Comparison of ENCODE assay signal across 1 cellular context in the genomic region with DNA sequence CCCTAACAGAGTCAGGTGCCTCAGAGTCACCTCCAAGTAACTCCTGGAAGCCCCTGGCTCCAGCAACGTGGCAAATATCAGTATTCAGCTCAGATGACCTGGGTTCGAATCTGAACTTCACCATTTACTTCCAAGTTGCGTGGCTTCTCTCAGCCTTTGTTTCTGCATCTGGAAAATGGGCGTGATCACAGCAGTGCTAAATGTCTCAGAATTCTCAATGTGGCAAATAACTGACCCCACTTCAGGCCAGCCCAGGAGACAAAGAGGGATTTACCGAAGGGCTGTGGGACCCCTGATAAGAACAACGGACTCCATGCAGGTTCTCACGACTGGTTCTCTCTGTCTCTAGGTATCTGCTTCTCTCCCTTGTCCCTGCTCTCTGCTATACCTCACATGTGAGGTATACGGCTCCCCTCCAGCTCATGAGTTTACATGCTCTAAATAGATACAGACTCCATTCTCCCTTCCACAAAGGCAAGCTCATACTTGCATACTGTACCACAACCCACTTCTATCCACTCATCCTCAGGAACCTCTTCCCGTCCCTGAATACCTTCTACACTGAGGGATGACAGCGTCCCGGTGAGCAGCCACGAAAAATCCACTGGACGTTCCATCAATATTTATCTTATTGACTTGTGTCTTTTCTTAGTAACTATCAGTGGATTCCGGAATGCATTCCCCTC.
A peak's percentile ranks its signal among the peaks of the same experiment; 100 is the strongest.
TF ChIP-seq lines count a peak whose summit lies in the region.

No MANE protein-coding gene starts in this region.

TF ChIP-seq in HepG2, 621 proteins besides CTCF, POLR2A, EP300 and RAD21 (continued from another document and continues in another):
- TF ChIP-seq SMAD1 (CRISPR knock-in tag; IDR thresholded peaks at IDR 0.05; ENCODE audit: borderline replicate concordance, low read depth) = no peak
- no peak for TF ChIP-seq GTF3A (CRISPR knock-in tag; conservative IDR thresholded peaks at IDR 0.05)
- TF ChIP-seq ZNF543 (CRISPR knock-in tag; IDR thresholded peaks at IDR 0.05) = no peak
- TF ChIP-seq ZC3H4 (CRISPR knock-in tag; IDR thresholded peaks at IDR 0.05; ENCODE audit: borderline replicate concordance) = no peak
- TF ChIP-seq, protein P1, sequence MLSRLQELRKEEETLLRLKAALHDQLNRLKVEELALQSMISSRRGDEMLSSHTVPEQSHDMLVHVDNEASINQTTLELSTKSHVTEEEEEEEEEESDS (CRISPR knock-in tag; IDR thresholded peaks at IDR 0.05; ENCODE audit: borderline replicate concordance) = no peak
- TF ChIP-seq, protein P2, sequence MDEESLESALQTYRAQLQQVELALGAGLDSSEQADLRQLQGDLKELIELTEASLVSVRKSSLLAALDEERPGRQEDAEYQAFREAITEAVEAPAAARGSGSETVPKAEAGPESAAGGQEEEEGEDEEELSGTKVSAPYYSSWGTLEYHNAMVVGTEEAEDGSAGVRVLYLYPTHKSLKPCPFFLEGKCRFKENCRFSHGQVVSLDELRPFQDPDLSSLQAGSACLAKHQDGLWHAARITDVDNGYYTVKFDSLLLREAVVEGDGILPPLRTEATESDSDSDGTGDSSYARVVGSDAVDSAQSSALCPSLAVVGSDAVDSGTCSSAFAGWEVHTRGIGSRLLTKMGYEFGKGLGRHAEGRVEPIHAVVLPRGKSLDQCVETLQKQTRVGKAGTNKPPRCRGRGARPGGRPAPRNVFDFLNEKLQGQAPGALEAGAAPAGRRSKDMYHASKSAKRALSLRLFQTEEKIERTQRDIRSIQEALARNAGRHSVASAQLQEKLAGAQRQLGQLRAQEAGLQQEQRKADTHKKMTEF (CRISPR knock-in tag; IDR thresholded peaks at IDR 0.05) = no peak
- TF ChIP-seq RXRB (CRISPR knock-in tag; IDR thresholded peaks at IDR 0.05; ENCODE audit: borderline replicate concordance) = no peak
- no peak for TF ChIP-seq KDM4B (CRISPR knock-in tag; IDR thresholded peaks at IDR 0.05)
- 0 out of 2 replicates have a peak, but pooled peaks have one; percentile 23 for TF ChIP-seq DR1 (CRISPR knock-in tag; IDR thresholded peaks at IDR 0.05)
- peak; percentile 90 for TF ChIP-seq ZMYM3 (CRISPR knock-in tag; IDR thresholded peaks at IDR 0.05)
- no peak for TF ChIP-seq SNAI1 (CRISPR knock-in tag; IDR thresholded peaks at IDR 0.05; ENCODE audit: borderline replicate concordance)
- TF ChIP-seq ZNF121 (CRISPR knock-in tag; IDR thresholded peaks at IDR 0.05) = no peak
- TF ChIP-seq, protein P3, sequence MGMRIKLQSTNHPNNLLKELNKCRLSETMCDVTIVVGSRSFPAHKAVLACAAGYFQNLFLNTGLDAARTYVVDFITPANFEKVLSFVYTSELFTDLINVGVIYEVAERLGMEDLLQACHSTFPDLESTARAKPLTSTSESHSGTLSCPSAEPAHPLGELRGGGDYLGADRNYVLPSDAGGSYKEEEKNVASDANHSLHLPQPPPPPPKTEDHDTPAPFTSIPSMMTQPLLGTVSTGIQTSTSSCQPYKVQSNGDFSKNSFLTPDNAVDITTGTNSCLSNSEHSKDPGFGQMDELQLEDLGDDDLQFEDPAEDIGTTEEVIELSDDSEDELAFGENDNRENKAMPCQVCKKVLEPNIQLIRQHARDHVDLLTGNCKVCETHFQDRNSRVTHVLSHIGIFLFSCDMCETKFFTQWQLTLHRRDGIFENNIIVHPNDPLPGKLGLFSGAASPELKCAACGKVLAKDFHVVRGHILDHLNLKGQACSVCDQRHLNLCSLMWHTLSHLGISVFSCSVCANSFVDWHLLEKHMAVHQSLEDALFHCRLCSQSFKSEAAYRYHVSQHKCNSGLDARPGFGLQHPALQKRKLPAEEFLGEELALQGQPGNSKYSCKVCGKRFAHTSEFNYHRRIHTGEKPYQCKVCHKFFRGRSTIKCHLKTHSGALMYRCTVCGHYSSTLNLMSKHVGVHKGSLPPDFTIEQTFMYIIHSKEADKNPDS (CRISPR knock-in tag; IDR thresholded peaks at IDR 0.05) = no peak
- TF ChIP-seq, protein P4, sequence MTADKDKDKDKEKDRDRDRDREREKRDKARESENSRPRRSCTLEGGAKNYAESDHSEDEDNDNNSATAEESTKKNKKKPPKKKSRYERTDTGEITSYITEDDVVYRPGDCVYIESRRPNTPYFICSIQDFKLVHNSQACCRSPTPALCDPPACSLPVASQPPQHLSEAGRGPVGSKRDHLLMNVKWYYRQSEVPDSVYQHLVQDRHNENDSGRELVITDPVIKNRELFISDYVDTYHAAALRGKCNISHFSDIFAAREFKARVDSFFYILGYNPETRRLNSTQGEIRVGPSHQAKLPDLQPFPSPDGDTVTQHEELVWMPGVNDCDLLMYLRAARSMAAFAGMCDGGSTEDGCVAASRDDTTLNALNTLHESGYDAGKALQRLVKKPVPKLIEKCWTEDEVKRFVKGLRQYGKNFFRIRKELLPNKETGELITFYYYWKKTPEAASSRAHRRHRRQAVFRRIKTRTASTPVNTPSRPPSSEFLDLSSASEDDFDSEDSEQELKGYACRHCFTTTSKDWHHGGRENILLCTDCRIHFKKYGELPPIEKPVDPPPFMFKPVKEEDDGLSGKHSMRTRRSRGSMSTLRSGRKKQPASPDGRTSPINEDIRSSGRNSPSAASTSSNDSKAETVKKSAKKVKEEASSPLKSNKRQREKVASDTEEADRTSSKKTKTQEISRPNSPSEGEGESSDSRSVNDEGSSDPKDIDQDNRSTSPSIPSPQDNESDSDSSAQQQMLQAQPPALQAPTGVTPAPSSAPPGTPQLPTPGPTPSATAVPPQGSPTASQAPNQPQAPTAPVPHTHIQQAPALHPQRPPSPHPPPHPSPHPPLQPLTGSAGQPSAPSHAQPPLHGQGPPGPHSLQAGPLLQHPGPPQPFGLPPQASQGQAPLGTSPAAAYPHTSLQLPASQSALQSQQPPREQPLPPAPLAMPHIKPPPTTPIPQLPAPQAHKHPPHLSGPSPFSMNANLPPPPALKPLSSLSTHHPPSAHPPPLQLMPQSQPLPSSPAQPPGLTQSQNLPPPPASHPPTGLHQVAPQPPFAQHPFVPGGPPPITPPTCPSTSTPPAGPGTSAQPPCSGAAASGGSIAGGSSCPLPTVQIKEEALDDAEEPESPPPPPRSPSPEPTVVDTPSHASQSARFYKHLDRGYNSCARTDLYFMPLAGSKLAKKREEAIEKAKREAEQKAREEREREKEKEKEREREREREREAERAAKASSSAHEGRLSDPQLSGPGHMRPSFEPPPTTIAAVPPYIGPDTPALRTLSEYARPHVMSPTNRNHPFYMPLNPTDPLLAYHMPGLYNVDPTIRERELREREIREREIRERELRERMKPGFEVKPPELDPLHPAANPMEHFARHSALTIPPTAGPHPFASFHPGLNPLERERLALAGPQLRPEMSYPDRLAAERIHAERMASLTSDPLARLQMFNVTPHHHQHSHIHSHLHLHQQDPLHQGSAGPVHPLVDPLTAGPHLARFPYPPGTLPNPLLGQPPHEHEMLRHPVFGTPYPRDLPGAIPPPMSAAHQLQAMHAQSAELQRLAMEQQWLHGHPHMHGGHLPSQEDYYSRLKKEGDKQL (CRISPR knock-in tag; IDR thresholded peaks at IDR 0.05; ENCODE audit: low read depth) = no peak
- TF ChIP-seq ZBTB42 (CRISPR knock-in tag; IDR thresholded peaks at IDR 0.05) = no peak
- TF ChIP-seq TEAD3 (CRISPR knock-in tag; optimal IDR thresholded peaks at IDR 0.05; ENCODE audit: borderline replicate concordance) = peak; percentile 24
- no peak for TF ChIP-seq FOSL1 (CRISPR knock-in tag; IDR thresholded peaks at IDR 0.05; ENCODE audit: borderline replicate concordance)
- TF ChIP-seq ZBTB7B (CRISPR knock-in tag; IDR thresholded peaks at IDR 0.05) = no peak
- TF ChIP-seq, protein P5, sequence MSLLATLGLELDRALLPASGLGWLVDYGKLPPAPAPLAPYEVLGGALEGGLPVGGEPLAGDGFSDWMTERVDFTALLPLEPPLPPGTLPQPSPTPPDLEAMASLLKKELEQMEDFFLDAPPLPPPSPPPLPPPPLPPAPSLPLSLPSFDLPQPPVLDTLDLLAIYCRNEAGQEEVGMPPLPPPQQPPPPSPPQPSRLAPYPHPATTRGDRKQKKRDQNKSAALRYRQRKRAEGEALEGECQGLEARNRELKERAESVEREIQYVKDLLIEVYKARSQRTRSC (CRISPR knock-in tag; IDR thresholded peaks at IDR 0.05; ENCODE audit: low read depth) = no peak
- TF ChIP-seq TGIF2 (CRISPR knock-in tag; IDR thresholded peaks at IDR 0.05) = no peak
- TF ChIP-seq ZNF709 (CRISPR knock-in tag; IDR thresholded peaks at IDR 0.05) = no peak
- 0 out of 2 replicates have a peak, but pooled peaks have one; percentile 25 for TF ChIP-seq ZNF446 (CRISPR knock-in tag; IDR thresholded peaks at IDR 0.05)
- TF ChIP-seq NONO (IDR thresholded peaks at IDR 0.05) = no peak
- no peak for TF ChIP-seq NONO (CRISPR knock-in tag; conservative IDR thresholded peaks at IDR 0.05)
- TF ChIP-seq, protein P6, sequence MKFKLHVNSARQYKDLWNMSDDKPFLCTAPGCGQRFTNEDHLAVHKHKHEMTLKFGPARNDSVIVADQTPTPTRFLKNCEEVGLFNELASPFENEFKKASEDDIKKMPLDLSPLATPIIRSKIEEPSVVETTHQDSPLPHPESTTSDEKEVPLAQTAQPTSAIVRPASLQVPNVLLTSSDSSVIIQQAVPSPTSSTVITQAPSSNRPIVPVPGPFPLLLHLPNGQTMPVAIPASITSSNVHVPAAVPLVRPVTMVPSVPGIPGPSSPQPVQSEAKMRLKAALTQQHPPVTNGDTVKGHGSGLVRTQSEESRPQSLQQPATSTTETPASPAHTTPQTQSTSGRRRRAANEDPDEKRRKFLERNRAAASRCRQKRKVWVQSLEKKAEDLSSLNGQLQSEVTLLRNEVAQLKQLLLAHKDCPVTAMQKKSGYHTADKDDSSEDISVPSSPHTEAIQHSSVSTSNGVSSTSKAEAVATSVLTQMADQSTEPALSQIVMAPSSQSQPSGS (CRISPR knock-in tag; IDR thresholded peaks at IDR 0.05) = no peak
- no peak for TF ChIP-seq NFKB2 (CRISPR knock-in tag; IDR thresholded peaks at IDR 0.05; ENCODE audit: borderline replicate concordance)
- TF ChIP-seq, protein P7, sequence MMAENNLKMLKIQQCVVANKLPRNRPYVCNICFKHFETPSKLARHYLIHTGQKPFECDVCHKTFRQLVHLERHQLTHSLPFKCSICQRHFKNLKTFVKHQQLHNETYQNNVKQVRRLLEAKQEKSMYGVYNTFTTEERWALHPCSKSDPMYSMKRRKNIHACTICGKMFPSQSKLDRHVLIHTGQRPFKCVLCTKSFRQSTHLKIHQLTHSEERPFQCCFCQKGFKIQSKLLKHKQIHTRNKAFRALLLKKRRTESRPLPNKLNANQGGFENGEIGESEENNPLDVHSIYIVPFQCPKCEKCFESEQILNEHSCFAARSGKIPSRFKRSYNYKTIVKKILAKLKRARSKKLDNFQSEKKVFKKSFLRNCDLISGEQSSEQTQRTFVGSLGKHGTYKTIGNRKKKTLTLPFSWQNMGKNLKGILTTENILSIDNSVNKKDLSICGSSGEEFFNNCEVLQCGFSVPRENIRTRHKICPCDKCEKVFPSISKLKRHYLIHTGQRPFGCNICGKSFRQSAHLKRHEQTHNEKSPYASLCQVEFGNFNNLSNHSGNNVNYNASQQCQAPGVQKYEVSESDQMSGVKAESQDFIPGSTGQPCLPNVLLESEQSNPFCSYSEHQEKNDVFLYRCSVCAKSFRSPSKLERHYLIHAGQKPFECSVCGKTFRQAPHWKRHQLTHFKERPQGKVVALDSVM (CRISPR knock-in tag; IDR thresholded peaks at IDR 0.05) = no peak
- TF ChIP-seq ZNF678 (CRISPR knock-in tag; IDR thresholded peaks at IDR 0.05) = no peak
- TF ChIP-seq, protein P8, sequence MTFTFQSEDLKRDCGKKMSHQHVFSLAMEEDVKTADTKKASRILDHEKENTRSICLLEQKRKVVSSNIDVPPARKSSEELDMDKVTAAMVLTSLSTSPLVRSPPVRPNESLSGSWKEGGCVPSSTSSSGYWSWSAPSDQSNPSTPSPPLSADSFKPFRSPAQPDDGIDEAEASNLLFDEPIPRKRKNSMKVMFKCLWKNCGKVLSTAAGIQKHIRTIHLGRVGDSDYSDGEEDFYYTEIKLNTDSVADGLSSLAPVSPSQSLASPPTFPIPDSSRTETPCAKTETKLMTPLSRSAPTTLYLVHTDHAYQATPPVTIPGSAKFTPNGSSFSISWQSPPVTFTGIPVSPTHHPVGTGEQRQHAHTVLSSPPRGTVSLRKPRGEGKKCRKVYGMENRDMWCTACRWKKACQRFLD (CRISPR knock-in tag; IDR thresholded peaks at IDR 0.05; ENCODE audit: borderline replicate concordance) = no peak
- TF ChIP-seq SMC3 (IDR thresholded peaks at IDR 0.05; ENCODE audit: low read length) = no peak
- TF ChIP-seq ATM (IDR thresholded peaks at IDR 0.05; ENCODE audit: borderline replicate concordance) = no peak
- no peak for TF ChIP-seq SALL2 (CRISPR knock-in tag; IDR thresholded peaks at IDR 0.05)
- TF ChIP-seq SRF (IDR thresholded peaks at IDR 0.05; ENCODE audit: low read depth, low read length) = no peak
- TF ChIP-seq, protein P9, sequence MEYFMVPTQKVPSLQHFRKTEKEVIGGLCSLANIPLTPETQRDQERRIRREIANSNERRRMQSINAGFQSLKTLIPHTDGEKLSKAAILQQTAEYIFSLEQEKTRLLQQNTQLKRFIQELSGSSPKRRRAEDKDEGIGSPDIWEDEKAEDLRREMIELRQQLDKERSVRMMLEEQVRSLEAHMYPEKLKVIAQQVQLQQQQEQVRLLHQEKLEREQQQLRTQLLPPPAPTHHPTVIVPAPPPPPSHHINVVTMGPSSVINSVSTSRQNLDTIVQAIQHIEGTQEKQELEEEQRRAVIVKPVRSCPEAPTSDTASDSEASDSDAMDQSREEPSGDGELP (IDR thresholded peaks at IDR 0.05; ENCODE audit: borderline replicate concordance, low read depth) = no peak
- TF ChIP-seq, protein P10, sequence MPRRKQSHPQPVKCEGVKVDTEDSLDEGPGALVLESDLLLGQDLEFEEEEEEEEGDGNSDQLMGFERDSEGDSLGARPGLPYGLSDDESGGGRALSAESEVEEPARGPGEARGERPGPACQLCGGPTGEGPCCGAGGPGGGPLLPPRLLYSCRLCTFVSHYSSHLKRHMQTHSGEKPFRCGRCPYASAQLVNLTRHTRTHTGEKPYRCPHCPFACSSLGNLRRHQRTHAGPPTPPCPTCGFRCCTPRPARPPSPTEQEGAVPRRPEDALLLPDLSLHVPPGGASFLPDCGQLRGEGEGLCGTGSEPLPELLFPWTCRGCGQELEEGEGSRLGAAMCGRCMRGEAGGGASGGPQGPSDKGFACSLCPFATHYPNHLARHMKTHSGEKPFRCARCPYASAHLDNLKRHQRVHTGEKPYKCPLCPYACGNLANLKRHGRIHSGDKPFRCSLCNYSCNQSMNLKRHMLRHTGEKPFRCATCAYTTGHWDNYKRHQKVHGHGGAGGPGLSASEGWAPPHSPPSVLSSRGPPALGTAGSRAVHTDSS (CRISPR knock-in tag; conservative IDR thresholded peaks at IDR 0.05) = no peak
- no peak for TF ChIP-seq CBFB (CRISPR knock-in tag; IDR thresholded peaks at IDR 0.05)
- TF ChIP-seq CCAR2 (optimal IDR thresholded peaks at IDR 0.05; ENCODE audit: low read depth, low read length) = no peak
- TF ChIP-seq, protein P11, sequence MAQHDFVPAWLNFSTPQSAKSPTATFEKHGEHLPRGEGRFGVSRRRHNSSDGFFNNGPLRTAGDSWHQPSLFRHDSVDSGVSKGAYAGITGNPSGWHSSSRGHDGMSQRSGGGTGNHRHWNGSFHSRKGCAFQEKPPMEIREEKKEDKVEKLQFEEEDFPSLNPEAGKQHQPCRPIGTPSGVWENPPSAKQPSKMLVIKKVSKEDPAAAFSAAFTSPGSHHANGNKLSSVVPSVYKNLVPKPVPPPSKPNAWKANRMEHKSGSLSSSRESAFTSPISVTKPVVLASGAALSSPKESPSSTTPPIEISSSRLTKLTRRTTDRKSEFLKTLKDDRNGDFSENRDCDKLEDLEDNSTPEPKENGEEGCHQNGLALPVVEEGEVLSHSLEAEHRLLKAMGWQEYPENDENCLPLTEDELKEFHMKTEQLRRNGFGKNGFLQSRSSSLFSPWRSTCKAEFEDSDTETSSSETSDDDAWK (CRISPR knock-in tag; IDR thresholded peaks at IDR 0.05) = no peak
- no peak for TF ChIP-seq WIZ (CRISPR knock-in tag; IDR thresholded peaks at IDR 0.05)
- peak; percentile 42; the same call in 1 of the 2 replicates for TF ChIP-seq ZNF572 (CRISPR knock-in tag; IDR thresholded peaks at IDR 0.05)
- TF ChIP-seq NR2C2 (CRISPR knock-in tag; IDR thresholded peaks at IDR 0.05; ENCODE audit: borderline replicate concordance) = no peak
- TF ChIP-seq ZNF333 (CRISPR knock-in tag; IDR thresholded peaks at IDR 0.05; ENCODE audit: borderline replicate concordance) = no peak
- no peak for TF ChIP-seq XBP1 (CRISPR knock-in tag; IDR thresholded peaks at IDR 0.05)
